ENCODE assay signal across 8 cellular contexts in genomic region chr3:125766285-125766826, GRCh38.
DNase-seq lines count a peak whose midpoint lies in the region; ATAC-seq and TF ChIP-seq lines count a peak whose summit lies in the region.
"Not testable (repeated sequence)": the region's sequence is repeated elsewhere in the genome, so short reads cannot be mapped to it uniquely, and the experiment has no call there.

No MANE protein-coding gene starts in this region.

- TF ChIP-seq CTCF in WI38 (IDR thresholded peaks at IDR 0.05; ENCODE audit: low read depth, low read length) = peak; percentile 24; the same call in 1 of the 2 replicates

- H3K4me3 Mint-ChIP-seq in naive thymus-derived CD8-positive, alpha-beta T cell = peak overlapping the region; percentile 55 to 82 (median 72)

- H3K27ac Mint-ChIP-seq in naive thymus-derived CD8-positive, alpha-beta T cell = not testable (repeated sequence)

- DNase-seq in AG20443 (ENCODE audit: low spot score) (peak; percentile 81), H4 (ENCODE audit: low spot score) (peak; percentile 16), NCI-H2227 treated with DMSO at 0.1 percent for 48 hours (lab: John Stamatoyannopoulos, UW) (peak; percentile 4), anterior cingulate cortex (lab: John Stamatoyannopoulos, UW) (peak in 37 of 58 donors; percentile 2 to 56 (median 23)), head of caudate nucleus (peak in 38 of 42 donors; percentile 12 to 80 (median 56))
- DNase-seq in naive thymus-derived CD8-positive, alpha-beta T cell = peak in 9 of 10 donors; percentile 16 to 75 (median 66)
- peak; percentile 30 for DNase-seq in stimulated activated CD8-positive, alpha-beta memory T cell treated with anti-CD3 and anti-CD28 coated beads, Interleukin-12 subunit alpha, Interleukin-12 subunit beta, amount 100 ng/mL, for 1 hour (ENCODE audit: low read depth)

- POLR2A ChIA-PET in naive thymus-derived CD8-positive, alpha-beta T cell (lab: Charles Lee) = not testable (repeated sequence)

- H3K27me3 Mint-ChIP-seq in naive thymus-derived CD8-positive, alpha-beta T cell = peaks cover 9 to 43% (median 25%) of the 10 kb centered on the region in 5 donors

- ATAC-seq in naive thymus-derived CD8-positive, alpha-beta T cell = peak in 1 of 2 donors; percentile 53

- not testable (repeated sequence) for H3K9me3 Mint-ChIP-seq in naive thymus-derived CD8-positive, alpha-beta T cell

- H3K4me3 ChIP-seq in WI38 (ENCODE audit: low read depth, low read length) = peak overlapping the region; percentile 49

- intact Hi-C loops in head of caudate nucleus (cut with DNase I) = not testable (repeated sequence)

- not testable (repeated sequence) for H3K36me3 Mint-ChIP-seq in naive thymus-derived CD8-positive, alpha-beta T cell

- not testable (repeated sequence) for H3K4me1 Mint-ChIP-seq in naive thymus-derived CD8-positive, alpha-beta T cell

Comparison
In these comparisons a context has a peak if more than half of its experiments do, and no peak if none do; other contexts are left out.
1. DNase-seq: peak in every context shown above with its lines; median percentile 81 in AG20443; 66 in naive thymus-derived CD8-positive, alpha-beta T cell; 56 in head of caudate nucleus; 30 in stimulated activated CD8-positive, alpha-beta memory T cell treated with anti-CD3 and anti-CD28 coated beads, Interleukin-12 subunit alpha, Interleukin-12 subunit beta, amount 100 ng/mL, for 1 hour; 23 in anterior cingulate cortex; 16 in H4; 4 in NCI-H2227 treated with DMSO at 0.1 percent for 48 hours.